ENCODE assay signal across 8 cellular contexts in genomic region chr9:128457207-128457606, GRCh38. TPM values are rescaled to one million over a fixed set of nuclear protein-coding genes. Genes with fewer than 3 reads are reported as not detected.
A peak's percentile ranks its signal among the peaks of the same experiment; 100 is the strongest.
DNase-seq lines count a peak whose midpoint lies in the region; ATAC-seq and TF ChIP-seq lines count a peak whose summit lies in the region.

No MANE protein-coding gene starts in this region.

- DNase-seq in CD8-positive, alpha-beta T cell = no peak
- DNase-seq in osteocyte (ENCODE audit: extremely low spot score, unreplicated experiment) = no peak
- DNase-seq in NCI-H1436 treated with DMSO at 0.1 percent for 48 hours (lab: John Stamatoyannopoulos, UW) = no peak
- DNase-seq in activated effector memory CD4-positive, alpha-beta T cell treated with Interleukin-2 at 50 U/mL for 16 hours = no peak
- no peak for DNase-seq in OCI-M1 (lab: John Stamatoyannopoulos, UW)

- no peaks in the 10 kb centered on the region for H3K9me3 Mint-ChIP-seq in CD8-positive, alpha-beta T cell
- no peaks in the 10 kb centered on the region for H3K9me3 Mint-ChIP-seq in osteocyte (ENCODE audit: unreplicated experiment)

- POLR2A ChIA-PET in CD8-positive, alpha-beta T cell (lab: Charles Lee) = interaction anchor here (0.5 kb wide), 1 partner anchor 1179 kb away, joined by 3 read pairs; no protein-coding TSS in a partner anchor

- CTCF ChIA-PET in CD8-positive, alpha-beta T cell (lab: Charles Lee) = interaction anchor here (2.6 kb wide), 1 partner anchor 19 kb away, joined by 12 read pairs; no protein-coding TSS in a partner anchor

- H3K79me2 ChIP-seq in OCI-LY1 (ENCODE audit: insufficient read depth, low read length) = 0 out of 2 replicates have a peak, but pooled peaks cover 7% of the 10 kb centered on the region

- no peaks in the 10 kb centered on the region for H3F3A ChIP-seq in OCI-LY1 (ENCODE audit: insufficient read depth, low read length)

- H3K9me2 ChIP-seq in OCI-LY1 (ENCODE audit: low read depth, low read length) = no peaks in the 10 kb centered on the region

- H3K9ac ChIP-seq in OCI-LY1 (ENCODE audit: low read length) (peak overlapping the region; percentile 85), endocrine pancreas (ENCODE audit: control insufficient read depth, insufficient read depth, low read length) (peak overlapping the region; percentile 75)

- intact Hi-C loops in CD8-positive, alpha-beta T cell (cut with DNase I, micrococcal nuclease) = loop anchor here (2.0 to 10.0 kb wide), 5 partner anchors 268 to 780 kb away; partner anchors contain the start of genes DOLK (in 1 of the 2), ENDOG (in 1 of the 2), NUP188 (in 1 of the 2) and SPOUT1 (in 1 of the 2)

- no peak for ATAC-seq in CD8-positive, alpha-beta T cell
- ATAC-seq in GM21786 (IDR thresholded peaks at IDR 0.05; ENCODE audit: unreplicated experiment) = no peak

- peak overlapping the region; percentile 87 for H3K27ac ChIP-seq in CD8-positive, alpha-beta T cell (ENCODE audit: low read depth, low read length)
- H3K27ac ChIP-seq in OCI-LY1 (ENCODE audit: low read depth, low read length, poor library complexity, severe bottlenecking) = no peak overlapping the region

- no peak overlapping the region for H3K27ac Mint-ChIP-seq in CD8-positive, alpha-beta T cell
- H3K27ac Mint-ChIP-seq in osteocyte (ENCODE audit: unreplicated experiment) = peak overlapping the region; percentile 89

- peak overlapping the region; percentile 87 for H3K4me3 ChIP-seq in CD8-positive, alpha-beta T cell (ENCODE audit: low read depth, low read length)
- H3K4me3 ChIP-seq in OCI-LY1 (ENCODE audit: low read depth, low read length, poor library complexity, severe bottlenecking) (peak overlapping the region; percentile 84), endocrine pancreas (ENCODE audit: control insufficient read depth, insufficient read depth, low read length) (no peak overlapping the region)

- H2AFZ ChIP-seq in OCI-LY1 (ENCODE audit: low read length) = no peak overlapping the region

- H3K9me3 ChIP-seq in CD8-positive, alpha-beta T cell (ENCODE audit: low read length) = no peaks in the 10 kb centered on the region
- H3K9me3 ChIP-seq in OCI-LY1 (ENCODE audit: low read length) = no peaks in the 10 kb centered on the region
- H3K9me3 ChIP-seq in endocrine pancreas (ENCODE audit: control insufficient read depth, low read length) = no peaks in the 10 kb centered on the region

- H3K27me3 ChIP-seq in CD8-positive, alpha-beta T cell (ENCODE audit: insufficient read depth, low read length) = no peaks in the 10 kb centered on the region
- no peaks in the 10 kb centered on the region for H3K27me3 ChIP-seq in OCI-LY1 (ENCODE audit: insufficient read depth, low read length)
- H3K27me3 ChIP-seq in endocrine pancreas (ENCODE audit: control insufficient read depth, insufficient read depth, low read length) = no peaks in the 10 kb centered on the region

- no peaks in the 10 kb centered on the region for H4K20me1 ChIP-seq in OCI-LY1 (ENCODE audit: insufficient read depth, low read length)

- peaks cover 22% of the 10 kb centered on the region for H3K4me1 Mint-ChIP-seq in CD8-positive, alpha-beta T cell (ENCODE audit: low read depth)
- peaks cover 13% of the 10 kb centered on the region for H3K4me1 Mint-ChIP-seq in osteocyte (ENCODE audit: unreplicated experiment)

- H3K4me2 ChIP-seq in OCI-LY1 (ENCODE audit: low read length) = peak overlapping the region; percentile 78

- TF ChIP-seq CTCF in CD8-positive, alpha-beta T cell (IDR thresholded peaks at IDR 0.05) = no peak
- TF ChIP-seq CTCF in OCI-LY1 (IDR thresholded peaks at IDR 0.05; ENCODE audit: low read length) (no peak), osteocyte (IDR thresholded peaks at IDR 0.05) (no peak)

- H3K4me3 Mint-ChIP-seq in CD8-positive, alpha-beta T cell = peak overlapping the region; percentile 89
- peak overlapping the region; percentile 89 for H3K4me3 Mint-ChIP-seq in osteocyte (ENCODE audit: unreplicated experiment)

- no peaks in the 10 kb centered on the region for H3K27me3 Mint-ChIP-seq in CD8-positive, alpha-beta T cell (ENCODE audit: low read depth)
- H3K27me3 Mint-ChIP-seq in osteocyte (ENCODE audit: unreplicated experiment) = no peaks in the 10 kb centered on the region

- H3K36me3 Mint-ChIP-seq in CD8-positive, alpha-beta T cell = peaks cover 31% of the 10 kb centered on the region
- H3K36me3 Mint-ChIP-seq in osteocyte (ENCODE audit: unreplicated experiment) = peaks cover 15% of the 10 kb centered on the region

- H3K36me3 ChIP-seq in CD8-positive, alpha-beta T cell (ENCODE audit: insufficient read depth, low read length) = peaks cover 14% of the 10 kb centered on the region
- H3K36me3 ChIP-seq in OCI-LY1 (ENCODE audit: insufficient read depth, low read length) (peaks cover 31% of the 10 kb centered on the region), endocrine pancreas (ENCODE audit: control insufficient read depth, insufficient read depth, low read length) (no peaks in the 10 kb centered on the region)

- peaks cover 8% of the 10 kb centered on the region for H3K4me1 ChIP-seq in CD8-positive, alpha-beta T cell (ENCODE audit: insufficient read depth, low read length)
- H3K4me1 ChIP-seq in OCI-LY1 (ENCODE audit: insufficient read depth, low read length, severe bottlenecking) (peaks cover 12% of the 10 kb centered on the region), endocrine pancreas (ENCODE audit: control insufficient read depth, insufficient read depth, low read length) (no peaks in the 10 kb centered on the region)

RNA-seq across cellular contexts. Expression of gene ODF2, which starts 1.4 kb away (rescaled TPM):
- 10 to 100 TPM; 15.0 to 17.2 TPM for total RNA-seq in CD8-positive, alpha-beta T cell
- 37.7 and 40.5 TPM in 2 replicates for total RNA-seq in osteocyte

RNA-seq across cellular contexts. Expression of gene CERCAM, which starts 36.5 kb away (rescaled TPM):
- under 1 TPM; 0.22 to 0.73 TPM for total RNA-seq in CD8-positive, alpha-beta T cell
- 128 and 132 TPM in 2 replicates for total RNA-seq in osteocyte

RNA-seq across cellular contexts. Expression of gene GLE1, which starts 47.3 kb away (rescaled TPM):
- total RNA-seq in CD8-positive, alpha-beta T cell = 1 to 10 TPM; 6.6 to 8.5 TPM
- total RNA-seq in osteocyte = 17.2 and 17.4 TPM in 2 replicates

Comparison
In these comparisons a context has a peak if more than half of its experiments do, and no peak if none do; other contexts are left out.
1. RNA of gene CERCAM, which starts 36.5 kb away (total RNA-seq): 128 to 132 TPM in osteocyte; 0.22 to 0.73 TPM in CD8-positive, alpha-beta T cell; every median in the first group is over 10 times any median in the second.